In genomic region chr15:25742008-25742407, GRCh38 we compare ENCODE assay signal across 15 cellular contexts.
"Had no signal": no experiment of that assay in that cellular context is flagged by ENCODE, and none has a peak within 500 bp of the region (broad histone marks: within the 10 kb centered on the region; RNA-seq: fewer than 3 reads in every experiment).

No MANE protein-coding gene starts in this region.

- DNase-seq: activated naive CD4-positive, alpha-beta T cell treated with Interleukin-2 at 50 U/mL for 16 hours; activated naive CD8-positive, alpha-beta T cell treated with anti-CD3 and anti-CD28 coated beads, Interleukin-2, amount 50 U/mL, for 24 hours; hippocampal formation; kidney glomerular epithelial cell; midbrain; stimulated activated CD4-positive, alpha-beta T cell treated with anti-CD3 and anti-CD28 coated beads, Interleukin-15, amount 100 ng/mL, for 24 hours; stimulated activated CD4-positive, alpha-beta T cell treated with anti-CD3 and anti-CD28 coated beads, Interleukin-4, amount 100 ng/mL, for 1 hour; stimulated activated naive B cell treated with anti-CD40 and anti-IgM and Interleukin-4, amounts not matched to agents 10 μg/mL and 1 μg/mL and 100 μg/mL, for 72 hours had no signal

- H3K36me3 ChIP-seq: esophagus muscularis mucosa, right atrium auricular region, tibial nerve, vagina had no signal

- H3K27me3 ChIP-seq: right atrium auricular region, tibial nerve, vagina had no signal

- H3K27ac Mint-ChIP-seq: activated naive CD8-positive, alpha-beta T cell treated with anti-CD3 and anti-CD28 coated beads, Interleukin-2, amount 50 U/mL, for 24 hours; activated T-helper 17 cell treated with anti-CD3 and anti-CD28 coated beads, Interleukin-2, amount 50 U/mL, for 72 hours; T-helper 2 cell treated with Interferon-gamma antibody and Interleukin-4, amounts not matched to agents 5 μg/mL and 100 μg/mL, for 36 hours had no signal

- H3K9me3 ChIP-seq: esophagus muscularis mucosa, right atrium auricular region, vagina had no signal

- H3K4me1 ChIP-seq: vagina had no signal

- H3K27ac ChIP-seq: right atrium auricular region, skin epidermis, tibial nerve, vagina had no signal

- H3K4me3 Mint-ChIP-seq: activated naive CD8-positive, alpha-beta T cell treated with anti-CD3 and anti-CD28 coated beads, Interleukin-2, amount 50 U/mL, for 24 hours; activated T-helper 17 cell treated with anti-CD3 and anti-CD28 coated beads, Interleukin-2, amount 50 U/mL, for 72 hours; stimulated activated naive B cell treated with anti-CD40 and anti-IgM and Interleukin-4, amounts not matched to agents 10 μg/mL and 1 μg/mL and 100 μg/mL, for 72 hours; T-helper 2 cell treated with Interferon-gamma antibody and Interleukin-4, amounts not matched to agents 5 μg/mL and 100 μg/mL, for 36 hours had no signal

- H3K27me3 Mint-ChIP-seq: activated naive CD8-positive, alpha-beta T cell treated with anti-CD3 and anti-CD28 coated beads, Interleukin-2, amount 50 U/mL, for 24 hours; activated T-helper 17 cell treated with anti-CD3 and anti-CD28 coated beads, Interleukin-2, amount 50 U/mL, for 72 hours had no signal

- H3K36me3 Mint-ChIP-seq: stimulated activated naive B cell treated with anti-CD40 and anti-IgM and Interleukin-4, amounts not matched to agents 10 μg/mL and 1 μg/mL and 100 μg/mL, for 72 hours had no signal

- H3K4me3 ChIP-seq: esophagus muscularis mucosa, right atrium auricular region, skin epidermis, tibial nerve, vagina had no signal

- ATAC-seq: activated naive CD8-positive, alpha-beta T cell treated with anti-CD3 and anti-CD28 coated beads, Interleukin-2, amount 50 U/mL, for 24 hours; activated T-helper 17 cell treated with anti-CD3 and anti-CD28 coated beads, Interleukin-2, amount 50 U/mL, for 72 hours had no signal

- H3K9me3 Mint-ChIP-seq: activated naive CD8-positive, alpha-beta T cell treated with anti-CD3 and anti-CD28 coated beads, Interleukin-2, amount 50 U/mL, for 24 hours; activated T-helper 17 cell treated with anti-CD3 and anti-CD28 coated beads, Interleukin-2, amount 50 U/mL, for 72 hours; stimulated activated naive B cell treated with anti-CD40 and anti-IgM and Interleukin-4, amounts not matched to agents 10 μg/mL and 1 μg/mL and 100 μg/mL, for 72 hours; T-helper 2 cell treated with Interferon-gamma antibody and Interleukin-4, amounts not matched to agents 5 μg/mL and 100 μg/mL, for 36 hours had no signal
